18 cellular contexts compared by ENCODE assay signal in genomic region chr19:40586611-40587010, GRCh38.
"Had no signal": no experiment of that assay in that cellular context is flagged by ENCODE, and none has a peak within 500 bp of the region (broad histone marks: within the 10 kb centered on the region; RNA-seq: fewer than 3 reads in every experiment).

No MANE protein-coding gene starts in this region.

- H3K36me3 ChIP-seq: right atrium auricular region had no signal

- H3K4me1 ChIP-seq: right atrium auricular region, stomach, testis, upper lobe of left lung had no signal

- H3K27ac ChIP-seq: coronary artery, right atrium auricular region, skin epidermis, testis had no signal

- H3K4me3 ChIP-seq: coronary artery, right atrium auricular region, SJSA1, skin epidermis, stomach, testis, upper lobe of left lung had no signal

- DNase-seq: activated CD4-positive, alpha-beta T cell treated with anti-CD3 and anti-CD28 coated beads, Interleukin-2, amount 50 U/mL, for 4 hours; activated CD8-positive, alpha-beta memory T cell treated with anti-CD3 and anti-CD28 coated beads, Interleukin-2, amount 10 ng/mL, durations not matched to agents 7 days and 5 days; activated gamma-delta T cell treated with Interleukin-2 at 50 U/mL for 16 hours; activated naive CD8-positive, alpha-beta T cell treated with anti-CD3 and anti-CD28 coated beads, Interleukin-2, amount 10 ng/mL, durations not matched to agents 7 days and 5 days; activated T-cell treated with anti-CD3 and anti-CD28 coated beads, Interleukin-2, amount 50 U/mL, for 24 hours; effector CD8-positive, alpha-beta T cell; nucleus accumbens; stomach; SW 1271; T1000; testis; upper lobe of left lung had no signal

- H3K27me3 Mint-ChIP-seq: activated CD8-positive, alpha-beta memory T cell treated with anti-CD3 and anti-CD28 coated beads, Interleukin-2, amount 10 ng/mL, durations not matched to agents 7 days and 5 days; activated naive CD8-positive, alpha-beta T cell treated with anti-CD3 and anti-CD28 coated beads, Interleukin-2, amount 10 ng/mL, durations not matched to agents 7 days and 5 days; activated T-cell treated with anti-CD3 and anti-CD28 coated beads, Interleukin-2, amount 50 U/mL, for 24 hours; brain; central memory CD8-positive, alpha-beta T cell had no signal

- H3K27me3 ChIP-seq: right atrium auricular region, SJSA1, stomach, testis, upper lobe of left lung had no signal

- H3K4me1 Mint-ChIP-seq: brain had no signal

- H3K27ac Mint-ChIP-seq: activated naive CD8-positive, alpha-beta T cell treated with anti-CD3 and anti-CD28 coated beads, Interleukin-2, amount 10 ng/mL, durations not matched to agents 7 days and 5 days; brain had no signal

- H3K9me3 Mint-ChIP-seq: activated naive CD8-positive, alpha-beta T cell treated with anti-CD3 and anti-CD28 coated beads, Interleukin-2, amount 10 ng/mL, durations not matched to agents 7 days and 5 days; activated T-cell treated with anti-CD3 and anti-CD28 coated beads, Interleukin-2, amount 50 U/mL, for 24 hours; brain; central memory CD8-positive, alpha-beta T cell had no signal

- H3K4me3 Mint-ChIP-seq: activated CD8-positive, alpha-beta memory T cell treated with anti-CD3 and anti-CD28 coated beads, Interleukin-2, amount 10 ng/mL, durations not matched to agents 7 days and 5 days; activated naive CD8-positive, alpha-beta T cell treated with anti-CD3 and anti-CD28 coated beads, Interleukin-2, amount 10 ng/mL, durations not matched to agents 7 days and 5 days; activated T-cell treated with anti-CD3 and anti-CD28 coated beads, Interleukin-2, amount 50 U/mL, for 24 hours; brain; central memory CD8-positive, alpha-beta T cell had no signal

- ATAC-seq: activated CD8-positive, alpha-beta memory T cell treated with anti-CD3 and anti-CD28 coated beads, Interleukin-2, amount 10 ng/mL, durations not matched to agents 7 days and 5 days had no signal

- H3K9me3 ChIP-seq: right atrium auricular region, SJSA1, stomach, testis, upper lobe of left lung had no signal
